In genomic region chr14:106390947-106391346, GRCh38 we compare ENCODE assay signal across 19 cellular contexts.
A peak's percentile ranks its signal among the peaks of the same experiment; 100 is the strongest.
DNase-seq lines count a peak whose midpoint lies in the region; ATAC-seq, FAIRE-seq and TF ChIP-seq lines count a peak whose summit lies in the region.
"Had no signal": no experiment of that assay in that cellular context is flagged by ENCODE, and none has a peak within 500 bp of the region (broad histone marks: within the 10 kb centered on the region; RNA-seq: fewer than 3 reads in every experiment).

No MANE protein-coding gene starts in this region.

- H3K9me3 ChIP-seq in trophoblast cell (ENCODE audit: insufficient read depth, low read depth, low read length): peaks cover 25% of the 10 kb centered on the region
- H3K9me3 ChIP-seq: BLaER1 treated with 17β-estradiol and CSF1 and Interleukin-3, amounts not matched to agents 10 nM and 100 nM had no signal

- H3K18ac ChIP-seq in trophoblast cell (ENCODE audit: low read length): no peak overlapping the region

- H3K36me3 ChIP-seq in trophoblast cell (ENCODE audit: control insufficient read depth in 1 of 2, insufficient read depth in 2 of 2, low read length in 2 of 2): no peaks in the 10 kb centered on the region
- H3K36me3 ChIP-seq: BLaER1 treated with 17β-estradiol and CSF1 and Interleukin-3, amounts not matched to agents 10 nM and 100 nM had no signal

- H3K14ac ChIP-seq in trophoblast cell (ENCODE audit: low read length): no peak overlapping the region

- no CpG with 5 or more reads among the region's 6 CpGs for WGBS in trophoblast cell (ENCODE audit: extremely low coverage, insufficient coverage, insufficient read length)

- H2BK5ac ChIP-seq in trophoblast cell (ENCODE audit: low read depth, low read length, poor library complexity): no peak overlapping the region

- no peaks in the 10 kb centered on the region for H3K79me2 ChIP-seq in trophoblast cell (ENCODE audit: control insufficient read depth, insufficient read depth, low read length, poor library complexity)

- DNase-seq in T-helper 1 cell (no peak), HTR-8/SVneo (ENCODE audit: insufficient read length, low spot score) (no peak), endothelial cell (ENCODE audit: low spot score) (no peak), trophoblast cell (no peak), 8988T (no peak)
- no peak for DNase-seq in activated effector memory CD4-positive, alpha-beta T cell treated with anti-CD3 and anti-CD28 coated beads, Interleukin-2, amount 50 U/mL, for 16 hours
- DNase-seq: Calu3, HFFc6 had no signal

- H3K4me3 ChIP-seq in trophoblast cell (ENCODE audit: low read depth, low read length): peak overlapping the region; percentile 3
- H3K4me3 ChIP-seq: BLaER1 treated with 17β-estradiol and CSF1 and Interleukin-3, amounts not matched to agents 10 nM and 100 nM; GM23338 had no signal

- peak overlapping the region; percentile 45 for H3K9ac ChIP-seq in trophoblast cell (ENCODE audit: low read length)
- H3K9ac ChIP-seq: BLaER1 treated with 17β-estradiol and CSF1 and Interleukin-3, amounts not matched to agents 10 nM and 100 nM had no signal

- peak; percentile 65 for FAIRE-seq in HTR-8/SVneo (lab: Jason Lieb, UNC)
- FAIRE-seq: G401.6, GM12891, GM19239, H54 had no signal

- no peak overlapping the region for H3K23ac ChIP-seq in trophoblast cell (ENCODE audit: low read length)

- H3K79me1 ChIP-seq in trophoblast cell (ENCODE audit: low read length): no peaks in the 10 kb centered on the region

- H3K27me3 ChIP-seq in trophoblast cell (ENCODE audit: insufficient read depth, low read length): no peaks in the 10 kb centered on the region
- H3K27me3 ChIP-seq: BLaER1 treated with 17β-estradiol and CSF1 and Interleukin-3, amounts not matched to agents 10 nM and 100 nM had no signal

- H4K8ac ChIP-seq in trophoblast cell (ENCODE audit: low read depth, low read length): no peak overlapping the region

- H3K4me1 Mint-ChIP-seq in T-helper 1 cell treated with Interleukin-12 subunit alpha and Interleukin-12 subunit beta and Interleukin-4 antibody, amounts not matched to agents 30 μg/mL and 1 μg/mL, for 36 hours (ENCODE audit: low read depth): peaks cover 31% of the 10 kb centered on the region
- H3K4me1 Mint-ChIP-seq in endothelial cell (ENCODE audit: unreplicated experiment): no peaks in the 10 kb centered on the region
- H3K4me1 Mint-ChIP-seq: GM23338 had no signal

- H2BK120ac ChIP-seq in trophoblast cell (ENCODE audit: insufficient read depth, low read length, poor library complexity): no peak overlapping the region

- no peak overlapping the region for H4K91ac ChIP-seq in trophoblast cell (ENCODE audit: low read depth, low read length)

- TF ChIP-seq CTCF in endothelial cell (IDR thresholded peaks at IDR 0.05; ENCODE audit: unreplicated experiment): no peak

- H2BK12ac ChIP-seq in trophoblast cell (ENCODE audit: low read length): no peak overlapping the region

- H4K12ac ChIP-seq in trophoblast cell (ENCODE audit: low read depth, low read length): no peak overlapping the region

- no peak overlapping the region for H3K4me2 ChIP-seq in trophoblast cell (ENCODE audit: low read length)
- H3K4me2 ChIP-seq: GM23338 had no signal

- no peaks in the 10 kb centered on the region for H3K36me3 Mint-ChIP-seq in T-helper 1 cell treated with Interleukin-12 subunit alpha and Interleukin-12 subunit beta and Interleukin-4 antibody, amounts not matched to agents 30 μg/mL and 1 μg/mL, for 36 hours (ENCODE audit: low read depth)
- H3K36me3 Mint-ChIP-seq in endothelial cell (ENCODE audit: low read depth, unreplicated experiment): peaks cover 9% of the 10 kb centered on the region

- no peak overlapping the region for H3K4me3 Mint-ChIP-seq in T-helper 1 cell treated with Interleukin-12 subunit alpha and Interleukin-12 subunit beta and Interleukin-4 antibody, amounts not matched to agents 30 μg/mL and 1 μg/mL, for 36 hours
- H3K4me3 Mint-ChIP-seq in endothelial cell (ENCODE audit: unreplicated experiment): peak overlapping the region; percentile 32
- H3K4me3 Mint-ChIP-seq: CD8-positive, alpha-beta T cell; GM23338; HFFc6 had no signal

- no peak overlapping the region for H2AFZ ChIP-seq in trophoblast cell (ENCODE audit: insufficient read depth, low read length, poor library complexity)
- H2AFZ ChIP-seq: GM23338 had no signal

- H3K27ac ChIP-seq in trophoblast cell (ENCODE audit: low read depth, low read length): no peak overlapping the region
- H3K27ac ChIP-seq: 22Rv1; BLaER1 treated with 17β-estradiol and CSF1 and Interleukin-3, amounts not matched to agents 10 nM and 100 nM had no signal

- no peaks in the 10 kb centered on the region for H3K27me3 Mint-ChIP-seq in T-helper 1 cell treated with Interleukin-12 subunit alpha and Interleukin-12 subunit beta and Interleukin-4 antibody, amounts not matched to agents 30 μg/mL and 1 μg/mL, for 36 hours (ENCODE audit: low read depth)
- H3K27me3 Mint-ChIP-seq in endothelial cell (ENCODE audit: unreplicated experiment): peaks cover 4% of the 10 kb centered on the region

- no peak for ATAC-seq in HG03039 (IDR thresholded peaks at IDR 0.05; ENCODE audit: unreplicated experiment)
- ATAC-seq: GM23338, HCT116 had no signal

- no peaks in the 10 kb centered on the region for H3K9me3 Mint-ChIP-seq in T-helper 1 cell treated with Interleukin-12 subunit alpha and Interleukin-12 subunit beta and Interleukin-4 antibody, amounts not matched to agents 30 μg/mL and 1 μg/mL, for 36 hours
- H3K9me3 Mint-ChIP-seq in endothelial cell (ENCODE audit: unreplicated experiment): peaks cover 34% of the 10 kb centered on the region
- H3K9me3 Mint-ChIP-seq: CD8-positive, alpha-beta T cell had no signal

- no peak overlapping the region for H3K4ac ChIP-seq in trophoblast cell (ENCODE audit: low read depth, low read length)

- H2AK5ac ChIP-seq in trophoblast cell (ENCODE audit: low read length): no peak overlapping the region

- no peaks in the 10 kb centered on the region for H3K4me1 ChIP-seq in trophoblast cell (ENCODE audit: control insufficient read depth in 1 of 2, insufficient read depth in 2 of 2, low read length in 2 of 2)

- peak overlapping the region; percentile 42 for H3K27ac Mint-ChIP-seq in T-helper 1 cell treated with Interleukin-12 subunit alpha and Interleukin-12 subunit beta and Interleukin-4 antibody, amounts not matched to agents 30 μg/mL and 1 μg/mL, for 36 hours
- H3K27ac Mint-ChIP-seq in endothelial cell (ENCODE audit: unreplicated experiment): no peak overlapping the region
- H3K27ac Mint-ChIP-seq: CD8-positive, alpha-beta T cell; GM23338; HFFc6 had no signal
